In the genomic region with DNA sequence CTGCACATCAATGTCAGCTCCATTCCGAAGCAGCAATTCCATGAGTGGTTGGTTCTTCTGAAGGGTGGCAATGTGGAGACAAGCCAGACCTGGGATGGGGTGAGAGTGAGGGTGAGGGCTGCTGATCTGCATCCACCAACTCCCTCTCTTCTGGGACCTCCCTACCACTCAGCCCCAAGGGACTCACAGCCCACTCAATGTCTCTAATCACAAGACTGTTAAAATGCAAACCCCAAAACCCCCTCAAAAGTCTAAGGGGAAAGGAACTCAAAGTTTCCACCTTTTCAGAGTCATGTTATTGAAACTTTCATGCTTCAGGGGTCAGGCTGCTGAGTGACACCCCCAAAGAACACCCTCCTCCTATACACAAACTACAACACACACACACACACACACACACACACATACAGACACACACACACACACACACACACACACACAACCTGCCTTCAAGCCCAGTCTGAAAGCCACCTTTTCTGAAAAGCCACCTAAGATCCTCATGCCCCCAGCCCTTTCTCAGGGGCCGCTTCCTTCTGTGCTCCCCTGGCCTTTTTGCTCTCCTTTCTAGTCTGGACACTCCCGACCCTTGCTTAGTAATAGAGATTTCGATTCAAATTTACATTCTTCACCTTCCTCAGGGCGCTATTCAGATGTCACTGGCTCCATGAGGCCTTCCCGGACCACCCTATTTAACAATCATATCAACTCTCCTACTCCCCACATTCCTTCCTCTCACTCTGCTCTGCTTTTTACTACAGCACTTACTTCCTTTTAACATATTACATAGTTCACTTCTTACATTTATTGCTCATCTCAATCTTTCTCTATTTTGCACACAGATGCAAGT, we compare ENCODE assay signal across 15 cellular contexts. TPM values are rescaled to one million over a fixed set of nuclear protein-coding genes. Genes with fewer than 3 reads are reported as not detected.
DNase-seq lines count a peak whose midpoint lies in the region; ATAC-seq and TF ChIP-seq lines count a peak whose summit lies in the region.
"Had no signal": no experiment of that assay in that cellular context is flagged by ENCODE, and none has a peak within 500 bp of the region (broad histone marks: within the 10 kb centered on the region; RNA-seq: fewer than 3 reads in every experiment).

No MANE protein-coding gene starts in this region.

- H3K9me3 Mint-ChIP-seq in activated CD8-positive, alpha-beta memory T cell treated with anti-CD3 and anti-CD28 coated beads, Interleukin-2, amount 10 ng/mL, durations not matched to agents 7 days and 5 days (ENCODE audit: low read depth) = no peaks in the 10 kb centered on the region
- no peaks in the 10 kb centered on the region for H3K9me3 Mint-ChIP-seq in activated T-helper 17 cell treated with anti-CD3 and anti-CD28 coated beads, Interleukin-2, amount 50 U/mL, for 72 hours
- H3K9me3 Mint-ChIP-seq: activated CD4-positive, alpha-beta memory T cell treated with anti-CD3 and anti-CD28 coated beads for 36 hours had no signal

- H3K4me2 ChIP-seq in osteoblast (ENCODE audit: insufficient read depth, low read length) = no peak overlapping the region

- H4K20me1 ChIP-seq in osteoblast (ENCODE audit: insufficient read depth, low read length) = peaks cover 20% of the 10 kb centered on the region

- H3K79me2 ChIP-seq in osteoblast (ENCODE audit: insufficient read depth, low read length) = peaks cover 38% of the 10 kb centered on the region

- ATAC-seq in activated CD8-positive, alpha-beta memory T cell treated with anti-CD3 and anti-CD28 coated beads, Interleukin-2, amount 10 ng/mL, durations not matched to agents 7 days and 5 days = no peak
- no peak for ATAC-seq in activated T-helper 17 cell treated with anti-CD3 and anti-CD28 coated beads, Interleukin-2, amount 50 U/mL, for 72 hours (replicated peaks)
- ATAC-seq in left ventricle myocardium superior = no peak

- H3K4me3 ChIP-seq in osteoblast (ENCODE audit: insufficient read depth, low read length) (no peak overlapping the region), brain microvascular endothelial cell (ENCODE audit: low read depth, low read length) (no peak overlapping the region)
- H3K4me3 ChIP-seq: left ventricle myocardium inferior, prostate gland had no signal

- DNase-seq in activated CD8-positive, alpha-beta memory T cell treated with anti-CD3 and anti-CD28 coated beads, Interleukin-2, amount 10 ng/mL, durations not matched to agents 7 days and 5 days = no peak
- DNase-seq in activated CD8-positive, alpha-beta memory T cell treated with anti-CD3 and anti-CD28 coated beads, Interleukin-2, amount 50 U/mL, for 4 hours = no peak
- DNase-seq in osteoblast (ENCODE audit: insufficient read length, low spot score, missing footprints) = peak; percentile 52
- no peak for DNase-seq in NOMO-1 (lab: John Stamatoyannopoulos, UW; ENCODE audit: unreplicated experiment in 2 of 2)
- DNase-seq in brain microvascular endothelial cell = no peak
- DNase-seq in left ventricle myocardium superior = no peak
- DNase-seq: activated CD4-positive, alpha-beta memory T cell treated with anti-CD3 and anti-CD28 coated beads for 36 hours; foreskin fibroblast; HCEC 1CT; left ventricle myocardium inferior; NCI-H1048; T-helper 9 cell had no signal

- H3K4me3 Mint-ChIP-seq in activated CD8-positive, alpha-beta memory T cell treated with anti-CD3 and anti-CD28 coated beads, Interleukin-2, amount 10 ng/mL, durations not matched to agents 7 days and 5 days = no peak overlapping the region
- peak overlapping the region; percentile 92 for H3K4me3 Mint-ChIP-seq in activated T-helper 17 cell treated with anti-CD3 and anti-CD28 coated beads, Interleukin-2, amount 50 U/mL, for 72 hours
- H3K4me3 Mint-ChIP-seq: activated CD4-positive, alpha-beta memory T cell treated with anti-CD3 and anti-CD28 coated beads for 36 hours had no signal

- peak overlapping the region; percentile 41 for H3K27ac Mint-ChIP-seq in activated CD8-positive, alpha-beta memory T cell treated with anti-CD3 and anti-CD28 coated beads, Interleukin-2, amount 10 ng/mL, durations not matched to agents 7 days and 5 days
- peak overlapping the region; percentile 7 for H3K27ac Mint-ChIP-seq in activated T-helper 17 cell treated with anti-CD3 and anti-CD28 coated beads, Interleukin-2, amount 50 U/mL, for 72 hours
- H3K27ac Mint-ChIP-seq: activated CD4-positive, alpha-beta memory T cell treated with anti-CD3 and anti-CD28 coated beads for 36 hours had no signal

- H3K9me3 ChIP-seq in osteoblast (ENCODE audit: low read depth, low read length) = no peaks in the 10 kb centered on the region
- H3K9me3 ChIP-seq: left ventricle myocardium inferior, prostate gland had no signal

- peaks cover 30% of the 10 kb centered on the region for H3K4me1 ChIP-seq in osteoblast (ENCODE audit: insufficient read depth, low read length)

- TF ChIP-seq CTCF in osteoblast (IDR thresholded peaks at IDR 0.05; ENCODE audit: extremely low read depth, low read depth, low read length) (no peak), brain microvascular endothelial cell (IDR thresholded peaks at IDR 0.05; ENCODE audit: low read depth, low read length, missing control alignments) (no peak)

- TF ChIP-seq POLR2A in GM15510 (IDR thresholded peaks at IDR 0.05; ENCODE audit: borderline replicate concordance, extremely low read depth, insufficient read length) = peak; percentile 40

- no peak overlapping the region for H2AFZ ChIP-seq in osteoblast (ENCODE audit: low read length)

- CTCF ChIA-PET in activated CD8-positive, alpha-beta memory T cell treated with anti-CD3 and anti-CD28 coated beads, Interleukin-2, amount 10 ng/mL, durations not matched to agents 7 days and 5 days (lab: Charles Lee) = interaction anchor here (1.1 to 4.5 kb wide), 3 partner anchors 8 to 88 kb away, joined by 3 to 39 read pairs (median 15); partner anchors contain the start of gene HSP90AB1

- peaks cover 49% of the 10 kb centered on the region for H3K4me1 Mint-ChIP-seq in activated CD8-positive, alpha-beta memory T cell treated with anti-CD3 and anti-CD28 coated beads, Interleukin-2, amount 10 ng/mL, durations not matched to agents 7 days and 5 days
- H3K4me1 Mint-ChIP-seq in activated T-helper 17 cell treated with anti-CD3 and anti-CD28 coated beads, Interleukin-2, amount 50 U/mL, for 72 hours = peaks cover 32% of the 10 kb centered on the region

- H3K36me3 ChIP-seq in osteoblast (ENCODE audit: insufficient read depth, low read length) = peaks cover 11% of the 10 kb centered on the region
- H3K36me3 ChIP-seq in brain microvascular endothelial cell (replicated peaks) = peaks cover 8% of the 10 kb centered on the region
- H3K36me3 ChIP-seq: prostate gland had no signal

- H3K27me3 ChIP-seq in osteoblast (ENCODE audit: insufficient read depth, low read length) = no peaks in the 10 kb centered on the region
- no peaks in the 10 kb centered on the region for H3K27me3 ChIP-seq in brain microvascular endothelial cell (replicated peaks)

- intact Hi-C loops in left ventricle myocardium superior (cut with micrococcal nuclease) = loop anchor here (10.0 kb wide), 1 partner anchor 54 kb away; the partner anchor contains the start of gene AARS2

- H3K36me3 Mint-ChIP-seq in activated CD8-positive, alpha-beta memory T cell treated with anti-CD3 and anti-CD28 coated beads, Interleukin-2, amount 10 ng/mL, durations not matched to agents 7 days and 5 days = peaks cover 27% of the 10 kb centered on the region
- peaks cover 85% of the 10 kb centered on the region for H3K36me3 Mint-ChIP-seq in activated T-helper 17 cell treated with anti-CD3 and anti-CD28 coated beads, Interleukin-2, amount 50 U/mL, for 72 hours (ENCODE audit: low read depth)

- in situ Hi-C loops in brain microvascular endothelial cell (cut with HindIII; ENCODE audit: low pct_ligation_motif_present, low sequenced_read_pairs) = no loop called here

- H3K27ac ChIP-seq in osteoblast (ENCODE audit: low read depth, low read length) (no peak overlapping the region), brain microvascular endothelial cell (no peak overlapping the region)
- H3K27ac ChIP-seq: left ventricle myocardium inferior, prostate gland had no signal

- H3K27me3 Mint-ChIP-seq in activated CD8-positive, alpha-beta memory T cell treated with anti-CD3 and anti-CD28 coated beads, Interleukin-2, amount 10 ng/mL, durations not matched to agents 7 days and 5 days = no peaks in the 10 kb centered on the region
- H3K27me3 Mint-ChIP-seq in activated T-helper 17 cell treated with anti-CD3 and anti-CD28 coated beads, Interleukin-2, amount 50 U/mL, for 72 hours = no peaks in the 10 kb centered on the region
- H3K27me3 Mint-ChIP-seq: activated CD4-positive, alpha-beta memory T cell treated with anti-CD3 and anti-CD28 coated beads for 36 hours had no signal

RNA-seq across cellular contexts. Expression of gene SLC35B2, which starts 3.3 kb away (rescaled TPM):
- 10 to 100 TPM; 28.0 to 39.6 TPM for total RNA-seq in activated CD8-positive, alpha-beta memory T cell treated with anti-CD3 and anti-CD28 coated beads, Interleukin-2, amount 10 ng/mL, durations not matched to agents 7 days and 5 days
- 10 to 100 TPM; 16.5 to 22.3 TPM for total RNA-seq in activated T-helper 17 cell treated with anti-CD3 and anti-CD28 coated beads, Interleukin-2, amount 50 U/mL, for 72 hours
- total RNA-seq in osteoblast (86.0 and 94.1 TPM in 2 replicates), left ventricle myocardium superior (20.0 TPM)

RNA-seq across cellular contexts. Expression of gene NFKBIE, which starts 4.7 kb away (rescaled TPM):
- 10 to 100 TPM; 24.5 to 37.7 TPM for total RNA-seq in activated CD8-positive, alpha-beta memory T cell treated with anti-CD3 and anti-CD28 coated beads, Interleukin-2, amount 10 ng/mL, durations not matched to agents 7 days and 5 days
- 10 to 100 TPM; 20.5 to 26.9 TPM for total RNA-seq in activated T-helper 17 cell treated with anti-CD3 and anti-CD28 coated beads, Interleukin-2, amount 50 U/mL, for 72 hours
- 3.2 and 4.7 TPM in 2 replicates for total RNA-seq in osteoblast
- total RNA-seq in left ventricle myocardium superior = 3.1 TPM

RNA-seq across cellular contexts. Expression of gene TMEM151B, which starts 9.6 kb away (rescaled TPM):
- under 1 TPM in 1 of 2 experiments, not detected in 1; 0.06 TPM for total RNA-seq in activated CD8-positive, alpha-beta memory T cell treated with anti-CD3 and anti-CD28 coated beads, Interleukin-2, amount 10 ng/mL, durations not matched to agents 7 days and 5 days
- total RNA-seq in activated T-helper 17 cell treated with anti-CD3 and anti-CD28 coated beads, Interleukin-2, amount 50 U/mL, for 72 hours = under 1 TPM; 0.05 to 0.19 TPM
- not detected in 2 replicates for total RNA-seq in osteoblast
- total RNA-seq in left ventricle myocardium superior = not detected
- total RNA-seq: left ventricle myocardium inferior had no signal

RNA-seq across cellular contexts. Expression of gene HSP90AB1, which starts 13.8 kb away (rescaled TPM):
- 1,000 to 10,000 TPM in 1 of 2 experiments, 100 to 1,000 TPM in 1; 734 to 1,112 TPM for total RNA-seq in activated CD8-positive, alpha-beta memory T cell treated with anti-CD3 and anti-CD28 coated beads, Interleukin-2, amount 10 ng/mL, durations not matched to agents 7 days and 5 days
- total RNA-seq in activated T-helper 17 cell treated with anti-CD3 and anti-CD28 coated beads, Interleukin-2, amount 50 U/mL, for 72 hours = 1,000 to 10,000 TPM; 1,019 to 1,822 TPM
- 676 and 702 TPM in 2 replicates for total RNA-seq in osteoblast
- 873 TPM for total RNA-seq in left ventricle myocardium superior

RNA-seq across cellular contexts. Expression of gene SLC29A1, which starts 37.3 kb away (rescaled TPM):
- 10 to 100 TPM; 39.8 to 49.9 TPM for total RNA-seq in activated CD8-positive, alpha-beta memory T cell treated with anti-CD3 and anti-CD28 coated beads, Interleukin-2, amount 10 ng/mL, durations not matched to agents 7 days and 5 days
- total RNA-seq in activated T-helper 17 cell treated with anti-CD3 and anti-CD28 coated beads, Interleukin-2, amount 50 U/mL, for 72 hours = 10 to 100 TPM; 40.8 to 80.8 TPM
- total RNA-seq in osteoblast (8.0 and 10.0 TPM in 2 replicates), left ventricle myocardium superior (217 TPM)
